Comparison of ENCODE assay signal across 13 cellular contexts in the genomic region with DNA sequence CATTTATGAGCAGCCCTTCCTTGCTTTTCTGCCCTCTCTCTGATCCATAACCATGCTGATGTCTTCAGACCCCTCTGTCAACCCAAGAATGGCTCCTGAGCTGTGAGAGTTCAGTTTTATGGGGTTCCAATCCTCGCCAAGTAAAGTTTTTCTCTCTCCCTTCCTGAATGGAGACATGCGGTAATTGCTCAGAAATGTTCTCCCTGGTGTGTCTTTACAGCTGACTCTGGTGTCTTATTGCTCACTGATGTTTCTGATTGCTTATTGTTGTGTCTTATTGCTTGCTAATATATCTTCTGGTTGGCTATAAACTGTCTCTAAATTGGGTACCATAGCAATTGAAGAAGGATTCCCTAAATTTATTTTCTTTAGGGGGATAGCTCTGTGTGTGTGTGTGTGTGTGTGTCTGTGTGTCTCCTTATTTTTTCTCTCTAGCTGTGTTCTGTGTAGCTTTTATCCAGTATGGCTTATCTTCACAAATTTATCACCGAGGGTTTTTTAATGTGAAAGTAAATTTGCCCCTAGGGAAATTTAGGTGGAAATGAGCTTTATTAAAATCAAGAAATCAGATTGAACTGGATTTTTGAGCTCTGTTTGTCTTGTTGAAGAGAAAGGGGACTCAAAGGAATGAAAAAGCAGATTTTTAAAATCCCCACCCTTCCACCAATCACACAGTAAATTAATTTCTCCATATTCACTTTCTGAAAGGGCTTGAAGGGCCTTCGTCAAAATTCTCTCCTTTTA.
"Had no signal": no experiment of that assay in that cellular context is flagged by ENCODE, and none has a peak within 500 bp of the region (broad histone marks: within the 10 kb centered on the region; RNA-seq: fewer than 3 reads in every experiment).

No MANE protein-coding gene starts in this region.

- H3K9me3 ChIP-seq: breast epithelium, ovary, tibial artery, uterus had no signal

- DNase-seq: activated CD4-positive, alpha-beta T cell treated with anti-CD3 and anti-CD28 coated beads, Interleukin-2, amount 50 U/mL, for 4 hours; activated effector memory CD4-positive, alpha-beta T cell treated with anti-CD3 and anti-CD28 coated beads, Interleukin-2, amount 50 U/mL, for 16 hours; activated naive CD8-positive, alpha-beta T cell treated with anti-CD3 and anti-CD28 coated beads for 36 hours; activated T-cell treated with anti-CD3 and anti-CD28 coated beads, Interleukin-2, amount 50 U/mL, for 4 hours; dorsolateral prefrontal cortex; left colon; mammary epithelial cell; ovary; small intestine; tibial artery; uterus had no signal

- H3K27ac ChIP-seq: breast epithelium, dorsolateral prefrontal cortex, ovary, tibial artery, uterus had no signal

- H3K27me3 ChIP-seq: breast epithelium, dorsolateral prefrontal cortex, ovary, tibial artery, uterus had no signal

- H3K27ac Mint-ChIP-seq: activated naive CD8-positive, alpha-beta T cell treated with anti-CD3 and anti-CD28 coated beads for 36 hours had no signal

- H3K36me3 ChIP-seq: breast epithelium, ovary, uterus had no signal

- H3K4me3 ChIP-seq: breast epithelium, dorsolateral prefrontal cortex, ovary, tibial artery, uterus had no signal

- H3K4me1 ChIP-seq: breast epithelium, uterus had no signal

- H3K9me3 Mint-ChIP-seq: activated naive CD8-positive, alpha-beta T cell treated with anti-CD3 and anti-CD28 coated beads for 36 hours; activated T-cell treated with anti-CD3 and anti-CD28 coated beads, Interleukin-2, amount 50 U/mL, for 4 hours; neural crest cell had no signal

- H3K27me3 Mint-ChIP-seq: activated naive CD8-positive, alpha-beta T cell treated with anti-CD3 and anti-CD28 coated beads for 36 hours had no signal

- H3K4me3 Mint-ChIP-seq: activated naive CD8-positive, alpha-beta T cell treated with anti-CD3 and anti-CD28 coated beads for 36 hours; activated T-cell treated with anti-CD3 and anti-CD28 coated beads, Interleukin-2, amount 50 U/mL, for 4 hours; neural crest cell had no signal
